In the genomic region with DNA sequence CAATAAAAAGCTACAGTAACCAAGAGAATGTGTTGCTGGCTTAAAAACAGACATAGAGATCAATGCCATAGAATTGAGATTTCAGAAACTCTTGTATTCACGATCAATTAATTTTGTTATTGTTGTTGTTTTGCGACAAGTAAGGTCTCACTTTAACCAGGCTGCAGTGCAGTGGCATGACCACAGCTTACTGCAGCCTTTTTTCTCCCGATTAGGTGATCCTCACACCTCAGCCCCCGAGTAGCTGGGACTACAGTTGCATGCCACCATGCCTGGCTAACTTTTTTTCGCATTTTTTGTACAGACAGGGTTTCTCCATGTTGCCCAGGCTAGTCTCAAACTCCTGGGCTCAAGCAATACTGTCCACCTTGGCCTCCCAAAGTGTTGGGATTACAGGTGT, we compare ENCODE assay signal across 13 cellular contexts.
"Had no signal": no experiment of that assay in that cellular context is flagged by ENCODE, and none has a peak within 500 bp of the region (broad histone marks: within the 10 kb centered on the region; RNA-seq: fewer than 3 reads in every experiment).

No MANE protein-coding gene starts in this region.

- H3K4me3 Mint-ChIP-seq: mesothelial cell of epicardium, neural progenitor cell had no signal

- H3K9me3 Mint-ChIP-seq: activated T-cell treated with anti-CD3 and anti-CD28 coated beads, Interleukin-2, amount 50 U/mL, for 4 hours had no signal

- H3K4me1 Mint-ChIP-seq: neural progenitor cell had no signal

- ATAC-seq: activated T-cell treated with anti-CD3 and anti-CD28 coated beads, Interleukin-2, amount 50 U/mL, for 4 hours; gastrocnemius medialis; heart left ventricle; left cardiac atrium; lower lobe of right lung had no signal

- DNase-seq: activated CD4-positive, alpha-beta T cell treated with anti-CD3 and anti-CD28 coated beads, Interleukin-2, amount 50 U/mL, for 1 hour; activated T-cell treated with anti-CD3 and anti-CD28 coated beads, Interleukin-2, amount 50 U/mL, for 4 hours; erythroblast; gastrocnemius medialis; heart left ventricle; left cardiac atrium; lower lobe of right lung; SK-N-SH; stimulated activated CD4-positive, alpha-beta T cell treated with anti-CD3 and anti-CD28 coated beads, Interleukin-12 subunit alpha, Interleukin-12 subunit beta, amount 100 ng/mL, for 4 hours; stimulated activated CD4-positive, alpha-beta T cell treated with anti-CD3 and anti-CD28 coated beads, Interleukin-2, amount 100 ng/mL, for 24 hours; T-helper 2 cell had no signal

- H3K27ac Mint-ChIP-seq: mesothelial cell of epicardium, neural progenitor cell had no signal
